20 cellular contexts compared by ENCODE assay signal in genomic region chr10:36943534-36943933, GRCh38.
"Had no signal": no experiment of that assay in that cellular context is flagged by ENCODE, and none has a peak within 500 bp of the region (broad histone marks: within the 10 kb centered on the region; RNA-seq: fewer than 3 reads in every experiment).

No MANE protein-coding gene starts in this region.

- H3K9me3 ChIP-seq: lower lobe of right lung, right atrium auricular region, thyroid gland, upper lobe of right lung had no signal

- H3K4me1 ChIP-seq: esophagus squamous epithelium, left lung, lower lobe of right lung, right atrium auricular region, spleen, thyroid gland, upper lobe of right lung had no signal

- FAIRE-seq: bronchial epithelial cell had no signal

- DNase-seq: activated B cell treated with CpG ODN at 0.5 μM for 24 hours; activated CD4-positive, alpha-beta T cell treated with anti-CD3 and anti-CD28 coated beads, Interleukin-2, amount 50 U/mL, for 1 hour; activated CD8-positive, alpha-beta T cell treated with anti-CD3 and anti-CD28 coated beads for 36 hours; activated T-cell treated with anti-CD3 and anti-CD28 coated beads, Interleukin-2, amount 50 U/mL, for 48 hours; endodermal cell; esophagus squamous epithelium; foreskin melanocyte; left lung; lower lobe of right lung; mesenchymal stem cell; naive thymus-derived CD8-positive, alpha-beta T cell; occipital lobe; spleen; stimulated activated naive CD8-positive, alpha-beta T cell treated with anti-CD3 and anti-CD28 coated beads, Interleukin-15, Interleukin-2, amounts not matched to agents 100 U/mL and 50 U/mL, for 24 hours; T-helper 17 cell; T1000; thyroid gland; upper lobe of right lung had no signal

- H3K27me3 ChIP-seq: esophagus squamous epithelium, left lung, right atrium auricular region, spleen, thyroid gland, upper lobe of right lung had no signal

- H3K36me3 ChIP-seq: esophagus squamous epithelium, left lung, lower lobe of right lung, right atrium auricular region, spleen, thyroid gland, upper lobe of right lung had no signal

- H3K27ac ChIP-seq: esophagus squamous epithelium, left lung, lower lobe of right lung, right atrium auricular region, spleen, thyroid gland, upper lobe of right lung had no signal

- H3K4me3 ChIP-seq: esophagus squamous epithelium, left lung, lower lobe of right lung, right atrium auricular region, spleen, thyroid gland, upper lobe of right lung had no signal
